ENCODE assay signal across 16 cellular contexts in the genomic region with DNA sequence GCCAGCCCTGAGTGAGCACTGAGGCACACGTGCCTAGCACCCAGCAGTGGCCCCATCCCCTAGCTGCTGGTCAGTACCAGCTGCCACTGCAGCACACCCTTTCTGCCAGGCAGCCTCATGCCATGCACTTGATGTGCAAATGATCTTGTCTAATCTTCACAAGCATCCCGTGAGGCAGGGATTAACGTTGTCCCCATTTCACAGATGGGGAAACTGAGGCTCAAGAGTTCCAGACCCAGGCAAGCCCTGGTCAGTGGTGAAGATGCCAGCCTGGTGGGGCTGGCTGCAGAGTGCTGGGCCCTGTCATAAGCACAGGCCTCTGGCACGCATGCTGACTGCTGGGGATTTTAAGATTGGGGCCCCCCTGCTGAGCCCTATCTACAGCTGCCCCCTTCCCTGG. TPM values are rescaled to one million over a fixed set of nuclear protein-coding genes. Genes with fewer than 3 reads are reported as not detected.
DNase-seq lines count a peak whose midpoint lies in the region; ATAC-seq, FAIRE-seq and TF ChIP-seq lines count a peak whose summit lies in the region.
"Had no signal": no experiment of that assay in that cellular context is flagged by ENCODE, and none has a peak within 500 bp of the region (broad histone marks: within the 10 kb centered on the region; RNA-seq: fewer than 3 reads in every experiment).

No MANE protein-coding gene starts in this region.

- no peaks in the 10 kb centered on the region for H3K27me3 ChIP-seq in CD4-positive, alpha-beta T cell (ENCODE audit: control insufficient read depth, insufficient read depth, low read length)
- H3K27me3 ChIP-seq in K562 (ENCODE audit: control insufficient read depth in 2 of 2, insufficient read depth in 2 of 2, low read length in 2 of 2), result no peaks in the 10 kb centered on the region
- no peaks in the 10 kb centered on the region for H3K27me3 ChIP-seq in SJCRH30
- H3K27me3 ChIP-seq in spleen (replicated peaks in 1 of 7), result no peaks in the 10 kb centered on the region

- no peak for TF ChIP-seq EP300 in K562 (IDR thresholded peaks at IDR 0.05; ENCODE audit: low read length)

- no peak for TF ChIP-seq POLR2A in K562 (conservative IDR thresholded peaks at IDR 0.05)
- TF ChIP-seq POLR2A in spleen (IDR thresholded peaks at IDR 0.05), result no peak

- no peaks in the 10 kb centered on the region for H3K36me3 Mint-ChIP-seq in activated CD4-positive, alpha-beta memory T cell treated with anti-CD3 and anti-CD28 coated beads, Interleukin-2, amount 10 ng/mL, durations not matched to agents 7 days and 5 days (ENCODE audit: low read depth)
- no peaks in the 10 kb centered on the region for H3K36me3 Mint-ChIP-seq in activated CD4-positive, alpha-beta memory T cell treated with anti-CD3 and anti-CD28 coated beads for 36 hours
- H3K36me3 Mint-ChIP-seq in CD4-positive, alpha-beta T cell (ENCODE audit: low read depth), result no peaks in the 10 kb centered on the region
- no peaks in the 10 kb centered on the region for H3K36me3 Mint-ChIP-seq in nephron (ENCODE audit: low read depth)

- WGBS in K562 (ENCODE audit: insufficient coverage, low coverage, missing lambda C conversion rate), result 59% methylated on average over 4 of the region's 4 CpGs
- 89 to 94% (median 91%) methylated on average over 3 to 4 of the region's 4 CpGs for WGBS in spleen, 5 donors

- peaks cover 34% of the 10 kb centered on the region for H3K4me1 Mint-ChIP-seq in activated CD4-positive, alpha-beta memory T cell treated with anti-CD3 and anti-CD28 coated beads, Interleukin-2, amount 10 ng/mL, durations not matched to agents 7 days and 5 days
- H3K4me1 Mint-ChIP-seq in activated CD4-positive, alpha-beta memory T cell treated with anti-CD3 and anti-CD28 coated beads for 36 hours (ENCODE audit: low read depth), result peaks cover 23% of the 10 kb centered on the region
- peaks cover 32% of the 10 kb centered on the region for H3K4me1 Mint-ChIP-seq in CD4-positive, alpha-beta T cell (ENCODE audit: low read depth)
- H3K4me1 Mint-ChIP-seq in nephron, result peaks cover 4% of the 10 kb centered on the region

- no peaks in the 10 kb centered on the region for H3K9me1 ChIP-seq in K562 (ENCODE audit: control insufficient read depth, insufficient read depth, low read length)

- no peak for ATAC-seq in CD4-positive, alpha-beta T cell (ENCODE audit: poor library complexity)
- ATAC-seq in K562, result no peak

- DNase-seq in activated CD4-positive, alpha-beta memory T cell treated with anti-CD3 and anti-CD28 coated beads, Interleukin-2, amount 10 ng/mL, durations not matched to agents 7 days and 5 days, result no peak
- no peak for DNase-seq in activated CD4-positive, alpha-beta memory T cell treated with anti-CD3 and anti-CD28 coated beads for 36 hours
- no peak for DNase-seq in CD4-positive, alpha-beta T cell
- DNase-seq in K562 (ENCODE audit: extremely low read depth in 1 of 4, low spot score in 3 of 4) (no peak), SJCRH30 (no peak), NOMO-1 treated with DMSO at 0.1 percent for 48 hours (lab: John Stamatoyannopoulos, UW; ENCODE audit: unreplicated experiment) (no peak), spleen (no peak)
- DNase-seq: AML-193, DMS 273 treated with DMSO at 0.1 percent for 48 hours, GOT3, NCI-H1436 treated with DMSO at 0.1 percent for 48 hours, NCI-H2081, NCI-H524 had no signal

- H3K79me2 ChIP-seq in K562 (ENCODE audit: control insufficient read depth, insufficient read depth, low read length), result no peaks in the 10 kb centered on the region

- H3K36me3 ChIP-seq in K562 (ENCODE audit: control insufficient read depth, insufficient read depth, low read length) (no peaks in the 10 kb centered on the region), SJCRH30 (no peaks in the 10 kb centered on the region), spleen (no peaks in the 10 kb centered on the region)

- TF ChIP-seq CTCF in CD4-positive, alpha-beta T cell (IDR thresholded peaks at IDR 0.05), result no peak
- TF ChIP-seq CTCF in K562 (IDR thresholded peaks at IDR 0.05 in 2 of 3, conservative IDR thresholded peaks at IDR 0.05 in 1 of 3; ENCODE audit: insufficient read depth in 2 of 3, low read depth in 1 of 3, low read length in 3 of 3), result no peak
- no peak for TF ChIP-seq CTCF in nephron (IDR thresholded peaks at IDR 0.05; ENCODE audit: unreplicated experiment in 3 of 3)
- no peak for TF ChIP-seq CTCF in spleen (IDR thresholded peaks at IDR 0.05 in 8 of 11, conservative IDR thresholded peaks at IDR 0.05 in 3 of 11)

- no peak overlapping the region for H3K4me3 ChIP-seq in K562
- no peak overlapping the region for H3K4me3 ChIP-seq in SJCRH30
- H3K4me3 ChIP-seq in spleen, result no peak overlapping the region

- POLR2A ChIA-PET in activated CD4-positive, alpha-beta memory T cell treated with anti-CD3 and anti-CD28 coated beads, Interleukin-2, amount 10 ng/mL, durations not matched to agents 7 days and 5 days (lab: Charles Lee), result interaction anchor here (2.3 kb wide), 1 partner anchor 9 kb away, joined by 24 read pairs; a partner anchor contains a TSS
- POLR2A ChIA-PET in activated CD4-positive, alpha-beta memory T cell treated with anti-CD3 and anti-CD28 coated beads for 36 hours (lab: Charles Lee), result interaction anchor here (1.2 kb wide), 1 partner anchor 194 kb away, joined by 3 read pairs; the partner anchor contains the start of gene KCNQ1OT1
- POLR2A ChIA-PET in CD4-positive, alpha-beta T cell (lab: Charles Lee), result no interaction called here
- POLR2A ChIA-PET in K562 (lab: Yijun Ruan, JAX), result no interaction called here

- H3K4me1 ChIP-seq in K562 (replicated peaks in 1 of 2; ENCODE audit: control insufficient read depth in 2 of 2, insufficient read depth in 2 of 2, low read length in 2 of 2), result peaks cover 38 to 68% of the 10 kb centered on the region in 2 experiments
- peaks cover 11% of the 10 kb centered on the region; the same call in 1 of the 2 replicates for H3K4me1 ChIP-seq in SJCRH30
- peaks cover 17 to 52% (median 40%) of the 10 kb centered on the region in 6 donors for H3K4me1 ChIP-seq in spleen

- no peak overlapping the region for H3K4me2 ChIP-seq in K562 (ENCODE audit: insufficient read depth, low read length)

- H3K27me3 Mint-ChIP-seq in activated CD4-positive, alpha-beta memory T cell treated with anti-CD3 and anti-CD28 coated beads, Interleukin-2, amount 10 ng/mL, durations not matched to agents 7 days and 5 days, result no peaks in the 10 kb centered on the region
- no peaks in the 10 kb centered on the region for H3K27me3 Mint-ChIP-seq in activated CD4-positive, alpha-beta memory T cell treated with anti-CD3 and anti-CD28 coated beads for 36 hours
- H3K27me3 Mint-ChIP-seq in CD4-positive, alpha-beta T cell, result no peaks in the 10 kb centered on the region
- peaks cover 4% of the 10 kb centered on the region for H3K27me3 Mint-ChIP-seq in nephron (ENCODE audit: low read depth)

- H3K9me3 ChIP-seq in CD4-positive, alpha-beta T cell (ENCODE audit: control insufficient read depth, low read length), result no peaks in the 10 kb centered on the region
- H3K9me3 ChIP-seq in K562 (replicated peaks; ENCODE audit: control insufficient read depth, insufficient read depth, low read depth, low read length) (no peaks in the 10 kb centered on the region), SJCRH30 (replicated peaks) (no peaks in the 10 kb centered on the region), spleen (no peaks in the 10 kb centered on the region)

- no peaks in the 10 kb centered on the region for H3K9me3 Mint-ChIP-seq in activated CD4-positive, alpha-beta memory T cell treated with anti-CD3 and anti-CD28 coated beads, Interleukin-2, amount 10 ng/mL, durations not matched to agents 7 days and 5 days
- H3K9me3 Mint-ChIP-seq in activated CD4-positive, alpha-beta memory T cell treated with anti-CD3 and anti-CD28 coated beads for 36 hours, result no peaks in the 10 kb centered on the region
- no peaks in the 10 kb centered on the region for H3K9me3 Mint-ChIP-seq in CD4-positive, alpha-beta T cell
- H3K9me3 Mint-ChIP-seq in nephron, result no peaks in the 10 kb centered on the region

- no peak overlapping the region for H3K27ac ChIP-seq in CD4-positive, alpha-beta T cell (ENCODE audit: low read depth, low read length)
- no peak overlapping the region for H3K27ac ChIP-seq in K562 (ENCODE audit: extremely low read depth, low read depth, low read length)
- H3K27ac ChIP-seq in SJCRH30, result no peak overlapping the region
- H3K27ac ChIP-seq in spleen, result no peak overlapping the region

- no peak overlapping the region for H2AFZ ChIP-seq in K562 (ENCODE audit: low read depth, low read length)

- H3K4me3 Mint-ChIP-seq in activated CD4-positive, alpha-beta memory T cell treated with anti-CD3 and anti-CD28 coated beads, Interleukin-2, amount 10 ng/mL, durations not matched to agents 7 days and 5 days, result peak overlapping the region; percentile 7
- H3K4me3 Mint-ChIP-seq in activated CD4-positive, alpha-beta memory T cell treated with anti-CD3 and anti-CD28 coated beads for 36 hours, result no peak overlapping the region
- no peak overlapping the region for H3K4me3 Mint-ChIP-seq in CD4-positive, alpha-beta T cell
- H3K4me3 Mint-ChIP-seq in nephron, result peak overlapping the region; percentile 25 to 35 (median 28)

- peak overlapping the region; percentile 35 for H3K27ac Mint-ChIP-seq in activated CD4-positive, alpha-beta memory T cell treated with anti-CD3 and anti-CD28 coated beads, Interleukin-2, amount 10 ng/mL, durations not matched to agents 7 days and 5 days
- H3K27ac Mint-ChIP-seq in activated CD4-positive, alpha-beta memory T cell treated with anti-CD3 and anti-CD28 coated beads for 36 hours, result no peak overlapping the region
- peak overlapping the region; percentile 40 for H3K27ac Mint-ChIP-seq in CD4-positive, alpha-beta T cell
- no peak overlapping the region for H3K27ac Mint-ChIP-seq in nephron

- TF ChIP-seq RAD21 in K562 (CRISPR knock-in tag; conservative IDR thresholded peaks at IDR 0.05 in 1 of 2, IDR thresholded peaks at IDR 0.05 in 1 of 2), result no peak

- H4K20me1 ChIP-seq in K562 (replicated peaks; ENCODE audit: control insufficient read depth, insufficient read depth, low read length), result no peaks in the 10 kb centered on the region

- CTCF ChIA-PET in activated CD4-positive, alpha-beta memory T cell treated with anti-CD3 and anti-CD28 coated beads, Interleukin-2, amount 10 ng/mL, durations not matched to agents 7 days and 5 days (lab: Charles Lee), result interaction anchor here (2.3 to 3.3 kb wide), 2 partner anchors 9 to 36 kb away, joined by 24 to 41 read pairs; partner anchors contain the start of gene PHLDA2
- CTCF ChIA-PET in activated CD4-positive, alpha-beta memory T cell treated with anti-CD3 and anti-CD28 coated beads for 36 hours (lab: Charles Lee), result interaction anchor here (2.2 to 13.2 kb wide), 3 partner anchors 36 to 360 kb away, joined by 14 to 532 read pairs (median 49); partner anchors contain the start of gene PHLDA2
- CTCF ChIA-PET in CD4-positive, alpha-beta T cell (lab: Charles Lee), result interaction anchor here (1.6 to 9.0 kb wide), 2 partner anchors 36 to 361 kb away, joined by 9 to 158 read pairs; partner anchors contain the start of gene PHLDA2
- CTCF ChIA-PET in K562 (lab: Yijun Ruan, JAX; ENCODE audit: low intra/inter-chr PET ratio), result interaction anchor here (10.6 kb wide), 1 partner anchor 360 kb away, joined by 228 read pairs; no protein-coding TSS in a partner anchor

- no peak overlapping the region for H3K9ac ChIP-seq in K562 (ENCODE audit: insufficient read depth in 1 of 2, low read depth in 2 of 2, low read length in 2 of 2)

- no peak for FAIRE-seq in K562 (lab: Jason Lieb, UNC)
- FAIRE-seq: A204.1, HTR-8/SVneo had no signal

- BruUV-seq in K562 (replicated peaks; lab: Mats Ljungman, UMichigan), result no TSS peak

- intact Hi-C loops in activated CD4-positive, alpha-beta memory T cell treated with anti-CD3 and anti-CD28 coated beads for 36 hours (cut with micrococcal nuclease), result loop anchor here (2.0 kb wide), 2 partner anchors 37 to 465 kb away; no protein-coding TSS in a partner anchor
- intact Hi-C loops in CD4-positive, alpha-beta T cell (cut with DNase I, micrococcal nuclease), result loop anchor here (2.0 to 10.0 kb wide), 4 partner anchors 197 to 1129 kb away; partner anchors contain the start of genes CTSD (in 1 of the 2) and KCNQ1OT1 (in 1 of the 2)
- intact Hi-C loops in K562 (cut with micrococcal nuclease), result loop anchor here (10.0 kb wide), 3 partner anchors 201 to 589 kb away; partner anchors contain the start of genes C11orf21 and TSPAN32
- intact Hi-C loops in spleen (cut with DNase I; ENCODE audit: low total_unique reads), result no loop called here

- in situ Hi-C loops in K562 (cut with MboI), result no loop called here

RNA-seq across cellular contexts. Expression of gene CDKN1C, which starts 8.4 kb away (rescaled TPM):
- under 1 TPM; 0.55 to 0.60 TPM for total RNA-seq in activated CD4-positive, alpha-beta memory T cell treated with anti-CD3 and anti-CD28 coated beads, Interleukin-2, amount 10 ng/mL, durations not matched to agents 7 days and 5 days
- under 1 TPM; 0.41 to 0.69 TPM for total RNA-seq in activated CD4-positive, alpha-beta memory T cell treated with anti-CD3 and anti-CD28 coated beads for 36 hours
- total RNA-seq in CD4-positive, alpha-beta T cell, result 1 to 10 TPM; 1.9 to 2.5 TPM
- 7.1 and 13.9 TPM in 2 replicates for total RNA-seq in K562 (2011; cell fraction: chromatin; rRNA removed; ENCODE audit: low replicate concordance)
- 20.5 and 24.5 TPM in 2 replicates for total RNA-seq in K562 (2011; cell fraction: nucleolus; rRNA removed)
- 10.9 and 11.1 TPM in 2 replicates for total RNA-seq in K562 (2011; cell fraction: nucleoplasm; rRNA removed)
- total RNA-seq in K562 (2014; rRNA removed), result 19.2 and 23.5 TPM in 2 replicates
- total RNA-seq in K562 (2014; rRNA removed; fragmentation: Illumina TruSeq; extraction: Trizol), result 3.5 and 4.0 TPM in 2 replicates
- total RNA-seq in K562 (2015; rRNA removed; fragmentation: Illumina TruSeq; extraction: Trizol), result 2.8 and 3.5 TPM in 2 replicates
- 21.1 and 21.9 TPM in 2 replicates for total RNA-seq in K562 (2021)
- polyA plus RNA-seq in K562 (2011; rRNA removed), result 9.2 and 17.4 TPM in 2 replicates
- polyA plus RNA-seq in K562 (2011; cell fraction: cytosol; rRNA removed), result 12.9 and 29.1 TPM in 2 replicates
- 25.4 and 25.7 TPM in 2 replicates for polyA plus RNA-seq in K562 (2011; cell fraction: nucleus; rRNA removed)
- polyA plus RNA-seq in K562 (2012), result 10.9 and 13.2 TPM in 2 replicates
- 3.9 and 5.2 TPM in 2 replicates for polyA plus RNA-seq in K562 (2014; fragmentation: Illumina TruSeq; extraction: Trizol)
- polyA plus RNA-seq in K562 (2014; fragmentation: Nextera tagmentation; extraction: Ambion mirVana), result 10 to 100 TPM in 1 of 2 experiments, 1 to 10 TPM in 1; 9.3 to 18.7 TPM
- 11.0 and 13.0 TPM in 2 replicates for polyA plus RNA-seq in K562 (2014; rRNA removed)
- polyA minus RNA-seq in K562 (2011; rRNA and poly(A)+ RNA removed), result 4.8 and 6.4 TPM in 2 replicates
- polyA minus RNA-seq in K562 (2011; cell fraction: cytosol; rRNA and poly(A)+ RNA removed), result 11.8 and 22.5 TPM in 2 replicates
- polyA minus RNA-seq in K562 (2011; cell fraction: nucleus; rRNA and poly(A)+ RNA removed), result 7.5 and 8.9 TPM in 2 replicates
- not detected in 2 replicates for total RNA-seq in SJCRH30 (2014; rRNA removed; shearing (Covaris generic))
- 10 to 100 TPM in 6 of 7 donors, 1 to 10 TPM in 1; 7.8 to 40.4 (median 20.7) TPM for total RNA-seq in spleen
- 10 to 100 TPM in 2 of 3 donors, 1 to 10 TPM in 1; 5.4 to 14.6 (median 11.7) TPM for polyA plus RNA-seq in spleen

RNA-seq across cellular contexts. Expression of gene PHLDA2, which starts 35.3 kb away (rescaled TPM):
- 1 to 10 TPM; 3.7 to 5.0 TPM for total RNA-seq in activated CD4-positive, alpha-beta memory T cell treated with anti-CD3 and anti-CD28 coated beads, Interleukin-2, amount 10 ng/mL, durations not matched to agents 7 days and 5 days
- 1 to 10 TPM; 7.6 to 8.3 TPM for total RNA-seq in activated CD4-positive, alpha-beta memory T cell treated with anti-CD3 and anti-CD28 coated beads for 36 hours
- total RNA-seq in CD4-positive, alpha-beta T cell, result 1 to 10 TPM; 1.1 to 1.3 TPM
- total RNA-seq in K562 (2011; cell fraction: chromatin; rRNA removed; ENCODE audit: low replicate concordance), result 3.2 and 7.8 TPM in 2 replicates
- total RNA-seq in K562 (2011; cell fraction: nucleolus; rRNA removed), result 13.6 and 14.7 TPM in 2 replicates
- total RNA-seq in K562 (2011; cell fraction: nucleoplasm; rRNA removed), result 5.4 and 5.7 TPM in 2 replicates
- total RNA-seq in K562 (2014; rRNA removed) (14.8 and 26.2 TPM in 2 replicates), K562 (2014; rRNA removed; fragmentation: Illumina TruSeq; extraction: Trizol) (0.70 and 0.76 TPM in 2 replicates), K562 (2015; rRNA removed; fragmentation: Illumina TruSeq; extraction: Trizol) (5.7 and 6.3 TPM in 2 replicates), K562 (2021) (42.4 and 43.2 TPM in 2 replicates), spleen (1 to 10 TPM in 6 of 7 donors, not detected in 1; 1.4 to 3.5 (median 1.7) TPM)
- polyA plus RNA-seq in K562 (2011; rRNA removed) (4.7 and 4.9 TPM in 2 replicates), K562 (2014; fragmentation: Illumina TruSeq; extraction: Trizol) (4.0 and 24.8 TPM in 2 replicates), K562 (2014; fragmentation: Nextera tagmentation; extraction: Ambion mirVana) (under 1 TPM; 0.43 to 0.87 TPM), K562 (2014; rRNA removed) (33.6 and 37.8 TPM in 2 replicates), spleen (1 to 10 TPM; 1.5 to 2.9 (median 2.5) TPM)
- polyA plus RNA-seq in K562 (2011; cell fraction: cytosol; rRNA removed), result 19.3 and 101 TPM in 2 replicates
- 10.5 and 21.0 TPM in 2 replicates for polyA plus RNA-seq in K562 (2011; cell fraction: nucleus; rRNA removed)
- polyA plus RNA-seq in K562 (2012), result 26.8 and 31.0 TPM in 2 replicates
- polyA minus RNA-seq in K562 (2011; rRNA and poly(A)+ RNA removed), result 0.84 and 1.1 TPM in 2 replicates
- polyA minus RNA-seq in K562 (2011; cell fraction: cytosol; rRNA and poly(A)+ RNA removed), result 14.8 and 27.2 TPM in 2 replicates
- polyA minus RNA-seq in K562 (2011; cell fraction: nucleus; rRNA and poly(A)+ RNA removed), result 11.8 and 14.1 TPM in 2 replicates
- total RNA-seq in SJCRH30 (2014; rRNA removed; shearing (Covaris generic)), result not detected in 2 replicates

Comparison
In these comparisons a context has a peak if more than half of its experiments do, and no peak if none do; other contexts are left out.
1. H3K27ac Mint-ChIP-seq: peak in activated CD4-positive, alpha-beta memory T cell treated with anti-CD3 and anti-CD28 coated beads, Interleukin-2, amount 10 ng/mL, durations not matched to agents 7 days and 5 days (single experiment) and CD4-positive, alpha-beta T cell (single experiment); none in activated CD4-positive, alpha-beta memory T cell treated with anti-CD3 and anti-CD28 coated beads for 36 hours (single experiment) and nephron (0 of 3).
2. H3K4me3 Mint-ChIP-seq: peak in activated CD4-positive, alpha-beta memory T cell treated with anti-CD3 and anti-CD28 coated beads, Interleukin-2, amount 10 ng/mL, durations not matched to agents 7 days and 5 days (single experiment) and nephron (3 of 3); none in activated CD4-positive, alpha-beta memory T cell treated with anti-CD3 and anti-CD28 coated beads for 36 hours (single experiment) and CD4-positive, alpha-beta T cell (single experiment).
3. POLR2A ChIA-PET loops: an anchor here in activated CD4-positive, alpha-beta memory T cell treated with anti-CD3 and anti-CD28 coated beads, Interleukin-2, amount 10 ng/mL, durations not matched to agents 7 days and 5 days (2.3 kb wide) and activated CD4-positive, alpha-beta memory T cell treated with anti-CD3 and anti-CD28 coated beads for 36 hours (1.2 kb wide); none called in CD4-positive, alpha-beta T cell and K562.